In genomic region chr5:143758750-143759149, GRCh38 we compare ENCODE assay signal across 14 cellular contexts. TPM values are rescaled to one million over a fixed set of nuclear protein-coding genes. Genes with fewer than 3 reads are reported as not detected.
DNase-seq lines count a peak whose midpoint lies in the region; ATAC-seq and TF ChIP-seq lines count a peak whose summit lies in the region.
"Had no signal": no experiment of that assay in that cellular context is flagged by ENCODE, and none has a peak within 500 bp of the region (broad histone marks: within the 10 kb centered on the region; RNA-seq: fewer than 3 reads in every experiment).

No MANE protein-coding gene starts in this region.

- TF ChIP-seq CTCF in type B pancreatic cell (conservative IDR thresholded peaks at IDR 0.05): no peak

- intact Hi-C loops in Right ventricle myocardium superior (cut with DNase I): no loop called here
- intact Hi-C loops in cardiac septum (cut with DNase I): no loop called here

- no peak overlapping the region for H3K27ac Mint-ChIP-seq in type B pancreatic cell
- H3K27ac Mint-ChIP-seq: B cell had no signal

- DNase-seq in Right ventricle myocardium superior (no peak), cardiac septum (ENCODE audit: low spot score) (no peak), superior temporal gyrus (ENCODE audit: extremely low spot score) (peak; percentile 16), activated gamma-delta T cell treated with Interleukin-2 at 50 U/mL for 16 hours (no peak), type B pancreatic cell (ENCODE audit: extremely low spot score, unreplicated experiment) (no peak), NCI-H748 (lab: John Stamatoyannopoulos, UW; ENCODE audit: unreplicated experiment) (no peak)
- DNase-seq: activated CD4-positive, alpha-beta T cell treated with anti-CD3 and anti-CD28 coated beads for 4 hours; KBM-7 had no signal

- ATAC-seq in Right ventricle myocardium superior (ENCODE audit: poor library complexity) (peak; percentile 89), HG02571 (IDR thresholded peaks at IDR 0.05; ENCODE audit: unreplicated experiment) (peak; percentile 69), HG03565 (IDR thresholded peaks at IDR 0.05; ENCODE audit: unreplicated experiment) (peak; percentile 61)

- H3K9me3 Mint-ChIP-seq in type B pancreatic cell: no peaks in the 10 kb centered on the region

- H3K4me3 Mint-ChIP-seq in type B pancreatic cell: no peak overlapping the region
- H3K4me3 Mint-ChIP-seq: B cell had no signal

- H3K4me1 Mint-ChIP-seq in type B pancreatic cell (ENCODE audit: unreplicated experiment): peaks cover 8% of the 10 kb centered on the region
- H3K4me1 Mint-ChIP-seq: B cell had no signal

- H3K27me3 Mint-ChIP-seq in type B pancreatic cell: peaks cover 3% of the 10 kb centered on the region
- H3K27me3 Mint-ChIP-seq: B cell had no signal

- no peaks in the 10 kb centered on the region for H3K36me3 Mint-ChIP-seq in type B pancreatic cell

RNA-seq across cellular contexts. Expression of gene HMHB1, which starts 53.2 kb away (rescaled TPM):
- total RNA-seq in Right ventricle myocardium superior (not detected), cardiac septum (not detected), type B pancreatic cell (ENCODE audit: low replicate concordance) (not detected in 2 replicates)
- total RNA-seq: ascending aorta, B cell, frontal cortex, ureter had no signal
